Comparison of ENCODE assay signal across 2 cellular contexts in genomic region chr12:103855896-103856657, GRCh38.
A peak's percentile ranks its signal among the peaks of the same experiment; 100 is the strongest.
TF ChIP-seq lines count a peak whose summit lies in the region.

No MANE protein-coding gene starts in this region.

TF ChIP-seq in IMR-90, 13 proteins besides CTCF, POLR2A, EP300 and RAD21:
- no peak for TF ChIP-seq RFX5 (IDR thresholded peaks at IDR 0.05; ENCODE audit: low read depth, low read length)
- no peak for TF ChIP-seq CEBPB (IDR thresholded peaks at IDR 0.05; ENCODE audit: low read depth, low read length)
- TF ChIP-seq ELK1 (IDR thresholded peaks at IDR 0.05; ENCODE audit: borderline replicate concordance, low read depth, low read length) = no peak
- no peak for TF ChIP-seq MAFK (IDR thresholded peaks at IDR 0.05; ENCODE audit: low read depth, low read length)
- TF ChIP-seq MAZ (IDR thresholded peaks at IDR 0.05; ENCODE audit: borderline replicate concordance, low read depth, low read length) = no peak
- no peak for TF ChIP-seq USF2 (IDR thresholded peaks at IDR 0.05; ENCODE audit: low read depth, low read length)
- no peak for TF ChIP-seq CHD1 (IDR thresholded peaks at IDR 0.05; ENCODE audit: low read depth, low read length)
- no peak for TF ChIP-seq RCOR1 (IDR thresholded peaks at IDR 0.05; ENCODE audit: insufficient replicate concordance, low read length)
- no peak for TF ChIP-seq SMC3 (IDR thresholded peaks at IDR 0.05; ENCODE audit: low read depth, low read length)
- no peak for TF ChIP-seq NFE2L2 (IDR thresholded peaks at IDR 0.05; ENCODE audit: low read depth, low read length)
- TF ChIP-seq BHLHE40 (IDR thresholded peaks at IDR 0.05; ENCODE audit: low read depth, low read length) = no peak
- no peak for TF ChIP-seq FOS (IDR thresholded peaks at IDR 0.05; ENCODE audit: low read depth, low read length)
- TF ChIP-seq MXI1 (IDR thresholded peaks at IDR 0.05; ENCODE audit: borderline replicate concordance, low read depth, low read length) = no peak

TF ChIP-seq in K562, 482 proteins besides CTCF, POLR2A, EP300 and RAD21:
- TF ChIP-seq CREB1 (IDR thresholded peaks at IDR 0.05) = no peak
- TF ChIP-seq CREB1 (CRISPR knock-in tag; IDR thresholded peaks at IDR 0.05) = no peak
- TF ChIP-seq CEBPB (tag; IDR thresholded peaks at IDR 0.05) = peak; percentile 35; the same call in 1 of the 2 replicates
- TF ChIP-seq RBM34 (IDR thresholded peaks at IDR 0.05; ENCODE audit: borderline replicate concordance, insufficient read depth, low read length) = no peak
